In genomic region chr1:89632213-89633102, GRCh38 we compare ENCODE assay signal across 8 cellular contexts. TPM values are rescaled to one million over a fixed set of nuclear protein-coding genes. Genes with fewer than 3 reads are reported as not detected.
DNase-seq lines count a peak whose midpoint lies in the region; ATAC-seq and TF ChIP-seq lines count a peak whose summit lies in the region.

No MANE protein-coding gene starts in this region.

- peak overlapping the region; percentile 92 for H3K27ac ChIP-seq in cingulate gyrus (ENCODE audit: low read depth, low read length)

- POLR2A ChIA-PET in activated CD4-positive, alpha-beta T cell treated with anti-CD3 and anti-CD28 coated beads for 36 hours (lab: Charles Lee) = interaction anchor here (0.9 to 4.9 kb wide), 6 partner anchors 21 to 131 kb away, joined by 4 to 28 read pairs (median 6); no protein-coding TSS in a partner anchor

- CTCF ChIA-PET in activated CD4-positive, alpha-beta T cell treated with anti-CD3 and anti-CD28 coated beads for 36 hours (lab: Charles Lee) = interaction anchor here (0.7 to 14.9 kb wide), 13 partner anchors 15 to 149 kb away, joined by 3 to 157 read pairs (median 4); no protein-coding TSS in a partner anchor

- peak overlapping the region; percentile 96 for H3K4me3 Mint-ChIP-seq in activated CD4-positive, alpha-beta T cell treated with anti-CD3 and anti-CD28 coated beads for 36 hours

- H3K4me1 Mint-ChIP-seq in activated CD4-positive, alpha-beta T cell treated with anti-CD3 and anti-CD28 coated beads for 36 hours = peaks cover 66% of the 10 kb centered on the region

- no peaks in the 10 kb centered on the region for H3K27me3 Mint-ChIP-seq in activated CD4-positive, alpha-beta T cell treated with anti-CD3 and anti-CD28 coated beads for 36 hours

- intact Hi-C loops in activated CD4-positive, alpha-beta T cell treated with anti-CD3 and anti-CD28 coated beads for 36 hours (cut with DNase I, micrococcal nuclease) = loop anchor here (1.0 to 5.0 kb wide), 14 partner anchors 21 to 365 kb away; partner anchors contain the start of genes LRRC8B (in 1 of the 2), LRRC8D (in 1 of the 2) and ZNF326 (in 1 of the 2)

- peak overlapping the region; percentile 95 for H3K27ac Mint-ChIP-seq in activated CD4-positive, alpha-beta T cell treated with anti-CD3 and anti-CD28 coated beads for 36 hours

- TF ChIP-seq CTCF in AG09319 (IDR thresholded peaks at IDR 0.05; ENCODE audit: low read depth, low read length) = peak; percentile 1; the same call in 1 of the 2 replicates

- ATAC-seq in GM18861 (IDR thresholded peaks at IDR 0.05; ENCODE audit: unreplicated experiment) (peak; percentile 83), HG03097 (IDR thresholded peaks at IDR 0.05; ENCODE audit: low FRiP score, unreplicated experiment) (peak; percentile 77)
- ATAC-seq in activated CD4-positive, alpha-beta T cell treated with anti-CD3 and anti-CD28 coated beads for 36 hours = peak; percentile 77

- H3K9me3 Mint-ChIP-seq in activated CD4-positive, alpha-beta T cell treated with anti-CD3 and anti-CD28 coated beads for 36 hours (ENCODE audit: low read depth) = no peaks in the 10 kb centered on the region

- DNase-seq in AG09319 (ENCODE audit: extremely low read depth, low read depth) (no peak), NCI-H2227 treated with DMSO at 0.1 percent for 48 hours (lab: John Stamatoyannopoulos, UW) (peak; percentile 87), left kidney (ENCODE audit: low read depth, low spot score) (peak; percentile 94)
- DNase-seq in activated CD4-positive, alpha-beta T cell treated with anti-CD3 and anti-CD28 coated beads for 36 hours = peak; percentile 93
- DNase-seq in stimulated activated CD4-positive, alpha-beta T cell treated with anti-CD3 and anti-CD28 coated beads, Interleukin-2, amount 100 ng/mL, for 24 hours = peak; percentile 87 to 90

- peaks cover 47% of the 10 kb centered on the region for H3K36me3 Mint-ChIP-seq in activated CD4-positive, alpha-beta T cell treated with anti-CD3 and anti-CD28 coated beads for 36 hours (ENCODE audit: low read depth)

RNA-seq across cellular contexts. Expression of gene LRRC8C, which starts 0.5 kb away (rescaled TPM):
- total RNA-seq in activated CD4-positive, alpha-beta T cell treated with anti-CD3 and anti-CD28 coated beads for 36 hours = 10 to 100 TPM; 31.5 to 37.1 TPM
